In the genomic region with DNA sequence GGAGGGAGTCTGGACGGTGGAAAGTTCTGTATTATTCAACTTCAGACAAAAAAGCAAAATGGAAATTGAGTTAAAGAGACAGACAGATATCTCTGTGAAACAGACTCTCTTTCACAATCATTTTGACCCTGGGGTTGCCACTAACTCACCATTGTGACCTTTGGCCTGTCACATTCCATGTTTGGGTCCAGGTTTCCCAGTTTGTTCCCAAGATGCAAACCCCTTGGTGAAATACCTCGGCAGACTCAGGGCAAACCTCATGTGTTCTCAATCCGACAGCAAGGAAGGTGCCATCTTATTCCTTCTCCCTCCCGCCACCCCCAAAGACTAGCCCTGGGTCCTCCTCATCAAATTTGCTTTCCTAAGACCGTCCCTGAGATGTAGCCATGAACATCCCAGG, we compare ENCODE assay signal across 21 cellular contexts. TPM values are rescaled to one million over a fixed set of nuclear protein-coding genes. Genes with fewer than 3 reads are reported as not detected.
DNase-seq lines count a peak whose midpoint lies in the region; ATAC-seq and TF ChIP-seq lines count a peak whose summit lies in the region.
"Had no signal": no experiment of that assay in that cellular context is flagged by ENCODE, and none has a peak within 500 bp of the region (broad histone marks: within the 10 kb centered on the region; RNA-seq: fewer than 3 reads in every experiment).

No MANE protein-coding gene starts in this region.

- no peaks in the 10 kb centered on the region for H3K36me3 Mint-ChIP-seq in glutamatergic neuron (ENCODE audit: unreplicated experiment)
- H3K36me3 Mint-ChIP-seq: CD4-positive, alpha-beta memory T cell had no signal

- H3K27ac ChIP-seq in right atrium auricular region: peak overlapping the region; percentile 80 to 82
- H3K27ac ChIP-seq: BLaER1 treated with 17β-estradiol and CSF1 and Interleukin-3, amounts not matched to agents 10 nM and 100 nM had no signal

- peaks cover 0 to 72% of the 10 kb centered on the region in 2 donors for H3K4me1 ChIP-seq in right atrium auricular region

- H3K4me1 Mint-ChIP-seq in glutamatergic neuron (ENCODE audit: low read depth, unreplicated experiment): peaks cover 87% of the 10 kb centered on the region
- H3K4me1 Mint-ChIP-seq: CD4-positive, alpha-beta memory T cell had no signal

- peak overlapping the region; percentile 26 for H3K4me3 Mint-ChIP-seq in glutamatergic neuron (ENCODE audit: unreplicated experiment)
- H3K4me3 Mint-ChIP-seq: CD4-positive, alpha-beta memory T cell had no signal

- peaks cover 14% of the 10 kb centered on the region for H3K27me3 Mint-ChIP-seq in glutamatergic neuron (ENCODE audit: unreplicated experiment)

- H3K9me3 Mint-ChIP-seq in glutamatergic neuron (ENCODE audit: unreplicated experiment): peaks cover 24% of the 10 kb centered on the region
- H3K9me3 Mint-ChIP-seq: CD4-positive, alpha-beta memory T cell had no signal

- no peak overlapping the region for H3K4me3 ChIP-seq in right atrium auricular region
- H3K4me3 ChIP-seq: BLaER1 treated with 17β-estradiol and CSF1 and Interleukin-3, amounts not matched to agents 10 nM and 100 nM had no signal

- intact Hi-C loops in Right ventricle myocardium superior (cut with DNase I): loop anchor here (5.0 kb wide), 1 partner anchor 42 kb away; a partner anchor contains a TSS

- H3K27ac Mint-ChIP-seq in glutamatergic neuron (ENCODE audit: unreplicated experiment): peak overlapping the region; percentile 99
- H3K27ac Mint-ChIP-seq: CD4-positive, alpha-beta memory T cell had no signal

- no peaks in the 10 kb centered on the region for H3K36me3 ChIP-seq in right atrium auricular region
- H3K36me3 ChIP-seq: BLaER1 treated with 17β-estradiol and CSF1 and Interleukin-3, amounts not matched to agents 10 nM and 100 nM had no signal

- no peaks in the 10 kb centered on the region for H3K9me3 ChIP-seq in right atrium auricular region
- H3K9me3 ChIP-seq: BLaER1 treated with 17β-estradiol and CSF1 and Interleukin-3, amounts not matched to agents 10 nM and 100 nM had no signal

- ATAC-seq in Right ventricle myocardium superior (ENCODE audit: poor library complexity): no peak
- ATAC-seq: PC-3 had no signal

- no peaks in the 10 kb centered on the region for H3K27me3 ChIP-seq in right atrium auricular region
- H3K27me3 ChIP-seq: BLaER1 treated with 17β-estradiol and CSF1 and Interleukin-3, amounts not matched to agents 10 nM and 100 nM had no signal

- DNase-seq in right atrium auricular region (ENCODE audit: low spot score) (peak; percentile 28), Right ventricle myocardium superior (no peak), glutamatergic neuron (no peak), mucosa of gallbladder (ENCODE audit: low spot score) (peak; percentile 9), cerebellar nuclear complex (lab: John Stamatoyannopoulos, UW) (no peak), NCI-H82 (lab: John Stamatoyannopoulos, UW) (no peak), NAMALWA (ENCODE audit: low spot score) (no peak)
- DNase-seq: AML-193; CD4-positive, alpha-beta memory T cell; COR-L47; KBM-7; MV-4-11; NCI-H1105 treated with DMSO at 0.1 percent for 48 hours; NCI-H2029; NCI-H446; NCI-H524 treated with DMSO at 0.1 percent for 48 hours; NCI-H774; NK-92 treated with Interleukin-12 subunit alpha and Interleukin-12 subunit beta, amount 100 ng/mL, for 24 hours; PC-3; SHP77 had no signal

- TF ChIP-seq CTCF in right atrium auricular region (IDR thresholded peaks at IDR 0.05): no peak
- TF ChIP-seq CTCF in glutamatergic neuron (IDR thresholded peaks at IDR 0.05; ENCODE audit: partially characterized antibody, unreplicated experiment): no peak

RNA-seq across cellular contexts. Expression of a gene that starts 41.8 kb away (rescaled TPM):
- total RNA-seq in right atrium auricular region (10 to 100 TPM; 22.2 to 26.8 TPM), Right ventricle myocardium superior (24.5 TPM), glutamatergic neuron (ENCODE audit: unreplicated experiment) (76.9 TPM), mucosa of gallbladder (20.0 TPM)
- total RNA-seq: CD4-positive, alpha-beta memory T cell had no signal

Comparison
In these comparisons a context has a peak if more than half of its experiments do, and no peak if none do; other contexts are left out.
1. DNase-seq: peak in right atrium auricular region (single experiment) and mucosa of gallbladder (single experiment); none in Right ventricle myocardium superior (single experiment), glutamatergic neuron (single experiment), cerebellar nuclear complex (0 of 2), NCI-H82 (single experiment) and NAMALWA (single experiment).